28 cellular contexts compared by ENCODE assay signal in the genomic region with DNA sequence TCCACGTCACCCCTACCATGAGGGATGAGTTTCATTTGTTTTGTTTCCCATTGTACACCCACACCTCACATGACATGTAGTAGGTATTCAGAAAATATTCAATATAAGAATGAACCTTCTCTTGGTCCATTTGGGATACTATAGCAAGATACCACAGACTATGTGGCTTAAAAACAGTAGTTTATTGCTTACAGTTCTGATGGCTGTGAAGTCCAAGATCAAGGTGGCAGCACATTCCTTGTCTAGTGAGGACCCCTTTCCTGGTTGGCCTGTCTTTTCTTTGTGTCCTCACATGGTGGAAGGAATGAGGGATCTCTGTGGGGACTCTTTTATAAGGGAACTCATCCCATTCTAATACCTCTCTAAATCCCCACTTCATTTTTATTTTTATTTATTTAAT. TPM values are rescaled to one million over a fixed set of nuclear protein-coding genes. Genes with fewer than 3 reads are reported as not detected.
"Had no signal": no experiment of that assay in that cellular context is flagged by ENCODE, and none has a peak within 500 bp of the region (broad histone marks: within the 10 kb centered on the region; RNA-seq: fewer than 3 reads in every experiment).

No MANE protein-coding gene starts in this region.

- FAIRE-seq: colon, endometrium, endothelial cell of umbilical vein, frontal cortex had no signal

- H3K27me3 ChIP-seq: colonic mucosa, dorsolateral prefrontal cortex, esophagus muscularis mucosa, esophagus squamous epithelium, foreskin keratinocyte, gastroesophageal sphincter, heart left ventricle, heart right ventricle had no signal

- ATAC-seq: effector memory CD8-positive, alpha-beta T cell; esophagus mucosa; foreskin keratinocyte; gastrocnemius medialis; gastroesophageal sphincter; heart left ventricle; heart right ventricle had no signal

- H3K4me3 ChIP-seq: colonic mucosa, coronary artery, dorsolateral prefrontal cortex, esophagus muscularis mucosa, esophagus squamous epithelium, gastrocnemius medialis, gastroesophageal sphincter, heart left ventricle, heart right ventricle had no signal

- H3K4me1 ChIP-seq: colonic mucosa, esophagus muscularis mucosa, esophagus squamous epithelium, foreskin keratinocyte, gastrocnemius medialis, gastroesophageal sphincter, heart left ventricle, heart right ventricle had no signal

- H3K36me3 ChIP-seq: colonic mucosa, esophagus muscularis mucosa, gastrocnemius medialis, gastroesophageal sphincter, heart left ventricle, heart right ventricle had no signal

- DNase-seq: colonic mucosa; cortex of kidney; dermis blood vessel endothelial cell; dorsolateral prefrontal cortex; effector CD4-positive, alpha-beta T cell; effector CD8-positive, alpha-beta T cell; effector memory CD4-positive, alpha-beta T cell; effector memory CD8-positive, alpha-beta T cell; endodermal cell; erythroblast; esophagus squamous epithelium; foreskin keratinocyte; foreskin melanocyte; gastrocnemius medialis; glutamatergic neuron; head of caudate nucleus; heart left ventricle; heart right ventricle had no signal

- H3K27ac ChIP-seq: colonic mucosa, coronary artery, dorsolateral prefrontal cortex, epithelial cell of prostate, esophagus muscularis mucosa, esophagus squamous epithelium, foreskin keratinocyte, gastrocnemius medialis, gastroesophageal sphincter, heart left ventricle, heart right ventricle had no signal

- H3K9me3 ChIP-seq: colonic mucosa, esophagus muscularis mucosa, esophagus squamous epithelium, gastrocnemius medialis, gastroesophageal sphincter, heart left ventricle, heart right ventricle had no signal

RNA-seq across cellular contexts. Expression of gene CRYM, which starts 36.2 kb away (rescaled TPM):
- total RNA-seq: dermis blood vessel endothelial cell, endothelial cell of umbilical vein, fibroblast of villous mesenchyme, foreskin keratinocyte, gastrocnemius medialis had no signal
- polyA plus RNA-seq: endothelial cell of umbilical vein had no signal
